In the genomic region with DNA sequence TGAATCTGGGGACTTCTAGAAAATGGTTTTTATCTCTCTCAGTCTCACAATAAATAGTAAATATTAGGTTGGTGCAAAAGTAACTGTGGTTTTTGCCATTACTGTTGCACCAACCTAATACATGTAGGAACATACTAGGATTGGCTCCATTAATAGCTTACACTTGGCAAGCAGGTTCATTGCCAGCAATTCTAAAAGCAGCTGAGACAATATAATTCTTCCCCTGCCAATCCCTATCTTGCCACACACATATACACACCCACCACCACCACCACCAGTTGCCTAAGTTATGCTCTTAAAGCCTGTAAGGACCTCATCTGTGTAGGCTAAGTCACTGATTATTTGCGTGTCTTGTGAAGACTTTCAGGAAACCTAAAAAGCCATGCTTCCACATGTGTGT, we compare ENCODE assay signal across 30 cellular contexts.
"Had no signal": no experiment of that assay in that cellular context is flagged by ENCODE, and none has a peak within 500 bp of the region (broad histone marks: within the 10 kb centered on the region; RNA-seq: fewer than 3 reads in every experiment).

No MANE protein-coding gene starts in this region.

- H3K9me3 ChIP-seq: colonic mucosa had no signal

- ATAC-seq: activated CD4-positive, CD25-positive, alpha-beta regulatory T cell treated with anti-CD3 and anti-CD28 coated beads, Interleukin-2, amount 50 U/mL, for 24 hours; activated CD8-positive, alpha-beta T cell treated with anti-CD3 and anti-CD28 coated beads for 36 hours; activated T-cell treated with anti-CD3 and anti-CD28 coated beads, Interleukin-2, amount 50 U/mL, for 4 hours; activated T-helper 17 cell treated with anti-CD3 and anti-CD28 coated beads, Interleukin-2, amount 50 U/mL, for 72 hours; T-helper 17 cell had no signal

- DNase-seq: activated B cell treated with CpG ODN at 0.5 μM for 24 hours; activated CD4-positive, alpha-beta T cell treated with anti-CD3 and anti-CD28 coated beads for 48 hours; activated CD4-positive, alpha-beta T cell treated with anti-CD3 and anti-CD28 coated beads, Interleukin-2, amount 50 U/mL, for 1 hour; activated CD4-positive, alpha-beta T cell treated with anti-CD3 and anti-CD28 coated beads, Interleukin-2, amount 50 U/mL, for 48 hours; activated CD8-positive, alpha-beta memory T cell treated with anti-CD3 and anti-CD28 coated beads for 24 hours; activated CD8-positive, alpha-beta T cell treated with anti-CD3 and anti-CD28 coated beads for 36 hours; activated effector memory CD4-positive, alpha-beta T cell treated with Interleukin-2 at 50 U/mL for 16 hours; activated gamma-delta T cell treated with Interleukin-2 at 50 U/mL for 16 hours; activated naive CD4-positive, alpha-beta T cell treated with anti-CD3 and anti-CD28 coated beads, Interleukin-2, amount 50 U/mL, for 16 hours; activated naive CD4-positive, alpha-beta T cell treated with Interleukin-2 at 50 U/mL for 16 hours; activated T-cell treated with anti-CD3 and anti-CD28 coated beads, Interleukin-2, amount 50 U/mL, for 4 hours; amniotic stem cell; anterior cingulate cortex; central memory CD4-positive, alpha-beta T cell; cerebellar nuclear complex; colonic mucosa; effector CD8-positive, alpha-beta T cell; foreskin fibroblast; head of caudate nucleus; T-helper 1 cell; T-helper 17 cell; T1000; WERI-Rb-1 had no signal

- H3K4me3 ChIP-seq: colonic mucosa had no signal

- H3K4me1 ChIP-seq: colonic mucosa had no signal

- H3K27ac ChIP-seq: colonic mucosa, epithelial cell of prostate, WERI-Rb-1 had no signal

- H3K36me3 ChIP-seq: colonic mucosa, WERI-Rb-1 had no signal

- FAIRE-seq: astrocyte, endometrium, endothelial cell of umbilical vein, frontal cortex had no signal

- H3K27me3 ChIP-seq: colonic mucosa had no signal
